15 cellular contexts compared by ENCODE assay signal in genomic region chr11:92859290-92859689, GRCh38.
"Had no signal": no experiment of that assay in that cellular context is flagged by ENCODE, and none has a peak within 500 bp of the region (broad histone marks: within the 10 kb centered on the region; RNA-seq: fewer than 3 reads in every experiment).

No MANE protein-coding gene starts in this region.

- H3K9me3 ChIP-seq: heart left ventricle, prostate gland had no signal

- ATAC-seq: activated CD8-positive, alpha-beta memory T cell treated with anti-CD3 and anti-CD28 coated beads, Interleukin-2, amount 10 ng/mL, durations not matched to agents 7 days and 5 days; heart left ventricle; natural killer cell treated with Interleukin-12 subunit alpha and Interleukin-12 subunit beta and Interleukin-15 and Interleukin-18, amount 100 ng/mL, for 72 hours had no signal

- H3K36me3 ChIP-seq: brain microvascular endothelial cell, heart left ventricle, prostate gland had no signal

- H3K27me3 ChIP-seq: brain microvascular endothelial cell had no signal

- H3K27ac ChIP-seq: brain microvascular endothelial cell, heart left ventricle, prostate gland had no signal

- DNase-seq: activated CD4-positive, alpha-beta T cell treated with anti-CD3 and anti-CD28 coated beads for 1 hour; activated CD4-positive, alpha-beta T cell treated with anti-CD3 and anti-CD28 coated beads, Interleukin-2, amount 50 U/mL, for 48 hours; activated CD8-positive, alpha-beta memory T cell treated with anti-CD3 and anti-CD28 coated beads, Interleukin-2, amount 10 ng/mL, durations not matched to agents 7 days and 5 days; activated effector memory CD4-positive, alpha-beta T cell treated with anti-CD3 and anti-CD28 coated beads, Interleukin-2, amount 50 U/mL, for 16 hours; activated T-cell treated with anti-CD3 and anti-CD28 coated beads, Interleukin-2, amount 50 U/mL, for 24 hours; brain microvascular endothelial cell; cerebellar nuclear complex; foreskin melanocyte; heart left ventricle; occipital lobe; stimulated activated CD4-positive, alpha-beta T cell treated with anti-CD3 and anti-CD28 coated beads, Interleukin-12 subunit alpha, Interleukin-12 subunit beta, amount 100 ng/mL, for 4 hours; stimulated activated naive CD4-positive, alpha-beta T cell; T-helper 9 cell had no signal

- H3K4me1 ChIP-seq: heart left ventricle, prostate gland had no signal

- H3K4me3 ChIP-seq: heart left ventricle, prostate gland had no signal
